Comparison of ENCODE assay signal across 22 cellular contexts in genomic region chr6:132236281-132236680, GRCh38.
DNase-seq lines count a peak whose midpoint lies in the region; ATAC-seq, FAIRE-seq and TF ChIP-seq lines count a peak whose summit lies in the region.
"Had no signal": no experiment of that assay in that cellular context is flagged by ENCODE, and none has a peak within 500 bp of the region (broad histone marks: within the 10 kb centered on the region; RNA-seq: fewer than 3 reads in every experiment).

No MANE protein-coding gene starts in this region.

- H3K4me3 Mint-ChIP-seq in endodermal cell (no peak overlapping the region), osteocyte (ENCODE audit: unreplicated experiment) (no peak overlapping the region)
- H3K4me3 Mint-ChIP-seq: CD4-positive, alpha-beta memory T cell had no signal

- H3K27ac ChIP-seq in SJSA1 (peak overlapping the region; percentile 95), endodermal cell (ENCODE audit: low read depth, low read length) (peak overlapping the region; percentile 89), pancreas (no peak overlapping the region)
- H3K27ac ChIP-seq: BLaER1 had no signal

- H3K27ac Mint-ChIP-seq in endodermal cell (peak overlapping the region; percentile 5), osteocyte (ENCODE audit: unreplicated experiment) (peak overlapping the region; percentile 45)
- H3K27ac Mint-ChIP-seq: CD4-positive, alpha-beta memory T cell had no signal

- no peaks in the 10 kb centered on the region for H3K9me3 ChIP-seq in SJSA1 (replicated peaks)
- no peaks in the 10 kb centered on the region for H3K9me3 ChIP-seq in endodermal cell (ENCODE audit: control insufficient read depth, low read length)
- H3K9me3 ChIP-seq in pancreas: no peaks in the 10 kb centered on the region
- H3K9me3 ChIP-seq: BLaER1, SK-N-SH had no signal

- H3K36me3 ChIP-seq in SJSA1 (no peaks in the 10 kb centered on the region), endodermal cell (ENCODE audit: control insufficient read depth, insufficient read depth, low read length) (no peaks in the 10 kb centered on the region), pancreas (no peaks in the 10 kb centered on the region)
- H3K36me3 ChIP-seq: BLaER1, MG63 had no signal

- H3K4me3 ChIP-seq in SJSA1 (no peak overlapping the region), endodermal cell (ENCODE audit: low read length) (no peak overlapping the region), pancreas (no peak overlapping the region)
- H3K4me3 ChIP-seq: BLaER1, MG63 had no signal

- intact Hi-C loops in pancreas (cut with DNase I): no loop called here

- FAIRE-seq in pancreas (lab: Jason Lieb, UNC): no peak
- FAIRE-seq: A204.1, H54 had no signal

- H3K9ac ChIP-seq in endodermal cell (ENCODE audit: extremely low read depth, low read length, poor library complexity, severe bottlenecking): no peak overlapping the region
- H3K9ac ChIP-seq: BLaER1, SK-N-SH had no signal

- TF ChIP-seq CTCF in endodermal cell (conservative IDR thresholded peaks at IDR 0.05) (no peak), osteocyte (IDR thresholded peaks at IDR 0.05) (no peak), pancreas (IDR thresholded peaks at IDR 0.05) (no peak)

- H3K27me3 Mint-ChIP-seq in endodermal cell (ENCODE audit: insufficient read depth) (no peaks in the 10 kb centered on the region), osteocyte (ENCODE audit: unreplicated experiment) (no peaks in the 10 kb centered on the region)

- 86% methylated on average over 1 of the region's 1 CpG; no CpG with 5 or more reads in 1 of the 2 experiments for WGBS in endodermal cell (ENCODE audit: insufficient coverage in 1 of 2, insufficient read length in 1 of 2), 2 experiments
- 60 to 81% methylated on average over 1 of the region's 1 CpG for WGBS in pancreas, 2 donors

- no peaks in the 10 kb centered on the region for H3K36me3 Mint-ChIP-seq in endodermal cell (ENCODE audit: low read depth)
- no peaks in the 10 kb centered on the region for H3K36me3 Mint-ChIP-seq in osteocyte (ENCODE audit: unreplicated experiment)
- H3K36me3 Mint-ChIP-seq: CD4-positive, alpha-beta memory T cell had no signal

- no peaks in the 10 kb centered on the region for H3K9me3 Mint-ChIP-seq in endodermal cell
- no peaks in the 10 kb centered on the region for H3K9me3 Mint-ChIP-seq in osteocyte (ENCODE audit: unreplicated experiment)
- H3K9me3 Mint-ChIP-seq: CD4-positive, alpha-beta memory T cell had no signal

- DNase-seq in EL (peak; percentile 56), SJSA1 (ENCODE audit: low read depth in 1 of 2, low spot score in 2 of 2) (peak in 1 of 2 experiments; percentile 65), endodermal cell (no peak), osteocyte (ENCODE audit: extremely low spot score, unreplicated experiment) (no peak), NCI-H2029 (lab: John Stamatoyannopoulos, UW) (no peak), pancreas (no peak)
- DNase-seq: CD4-positive, alpha-beta memory T cell; DMS153; Karpas-422; NCI-H1048; NCI-H1436; NCI-H2029 treated with DMSO at 0.1 percent for 48 hours; NCI-H2171; NCI-H526; NK-92 treated with Interleukin-12 subunit alpha and Interleukin-12 subunit beta, amount 100 ng/mL, for 24 hours; Right ventricle myocardium superior; SK-N-SH had no signal

- peaks cover 17% of the 10 kb centered on the region for H3K4me1 Mint-ChIP-seq in endodermal cell
- H3K4me1 Mint-ChIP-seq in osteocyte (ENCODE audit: unreplicated experiment): peaks cover 38% of the 10 kb centered on the region
- H3K4me1 Mint-ChIP-seq: CD4-positive, alpha-beta memory T cell had no signal

- H3K4me1 ChIP-seq in SJSA1 (replicated peaks): peaks cover 37% of the 10 kb centered on the region
- H3K4me1 ChIP-seq in endodermal cell (ENCODE audit: control insufficient read depth, insufficient read depth, low read length): peaks cover 2% of the 10 kb centered on the region
- no peaks in the 10 kb centered on the region for H3K4me1 ChIP-seq in pancreas

- H3K27me3 ChIP-seq in SJSA1 (replicated peaks) (no peaks in the 10 kb centered on the region), endodermal cell (ENCODE audit: control insufficient read depth, insufficient read depth, low read length, poor library complexity, severe bottlenecking) (no peaks in the 10 kb centered on the region), pancreas (peaks cover 0 to 4% (median 0%) of the 10 kb centered on the region in 4 donors)
- H3K27me3 ChIP-seq: BLaER1, MG63 had no signal

- ATAC-seq in pancreas: no peak
- no peak for ATAC-seq in HG02885 (IDR thresholded peaks at IDR 0.05; ENCODE audit: poor library complexity, unreplicated experiment)

Comparison
In these comparisons a context has a peak if more than half of its experiments do, and no peak if none do; other contexts are left out.
1. H3K27ac ChIP-seq: peak in SJSA1 (single experiment) and endodermal cell (single experiment); none in pancreas (0 of 4).